21 cellular contexts compared by ENCODE assay signal in genomic region chr5:156271569-156271968, GRCh38. TPM values are rescaled to one million over a fixed set of nuclear protein-coding genes. Genes with fewer than 3 reads are reported as not detected.
"Had no signal": no experiment of that assay in that cellular context is flagged by ENCODE, and none has a peak within 500 bp of the region (broad histone marks: within the 10 kb centered on the region; RNA-seq: fewer than 3 reads in every experiment).

No MANE protein-coding gene starts in this region.

- H3K36me3 ChIP-seq: gastroesophageal sphincter, left lung, lower lobe of right lung, neutrophil, pancreas, sigmoid colon, thoracic aorta, tibial nerve, upper lobe of left lung had no signal

- H3K9me3 ChIP-seq: neutrophil, pancreas, sigmoid colon, thoracic aorta had no signal

- ATAC-seq: gastroesophageal sphincter; left lung; lower lobe of right lung; natural killer cell treated with Interleukin-12 subunit alpha and Interleukin-12 subunit beta and Interleukin-15 and Interleukin-18, amount 100 ng/mL, for 72 hours; pancreas; stimulated activated naive B cell treated with anti-CD40 and anti-IgM and Interleukin-4, amounts not matched to agents 10 μg/mL and 1 μg/mL and 100 μg/mL, for 72 hours had no signal

- DNase-seq: central memory CD4-positive, alpha-beta T cell; effector CD4-positive, alpha-beta T cell; foreskin fibroblast; glutamatergic neuron; left lung; lower lobe of right lung; naive B cell; pancreas; sigmoid colon; small intestine; stimulated activated CD4-positive, alpha-beta T cell treated with anti-CD3 and anti-CD28 coated beads, Interleukin-15, amount 100 ng/mL, for 24 hours; stimulated activated CD4-positive, alpha-beta T cell treated with anti-CD3 and anti-CD28 coated beads, Interleukin-2, amount 100 ng/mL, for 48 hours; stimulated activated naive B cell treated with anti-CD40 and anti-IgM and Interleukin-4, amounts not matched to agents 10 μg/mL and 1 μg/mL and 100 μg/mL, for 72 hours; upper lobe of left lung had no signal

- H3K4me3 ChIP-seq: dorsolateral prefrontal cortex, gastroesophageal sphincter, left lung, lower lobe of right lung, pancreas, sigmoid colon, thoracic aorta, tibial nerve, upper lobe of left lung had no signal

- H3K27ac ChIP-seq: gastroesophageal sphincter, left lung, lower lobe of right lung, neutrophil, pancreas, sigmoid colon, thoracic aorta, tibial nerve, upper lobe of left lung had no signal

- H3K27me3 ChIP-seq: dorsolateral prefrontal cortex, gastroesophageal sphincter, left lung, neutrophil, pancreas, sigmoid colon, tibial nerve, upper lobe of left lung had no signal

- H3K4me1 ChIP-seq: left lung, lower lobe of right lung, pancreas, sigmoid colon, tibial nerve, upper lobe of left lung had no signal

RNA-seq across cellular contexts. Expression of gene SGCD, which starts 55.4 kb away (rescaled TPM):
- polyA plus RNA-seq: keratinocyte had no signal
